Comparison of ENCODE assay signal across 32 cellular contexts in the genomic region with DNA sequence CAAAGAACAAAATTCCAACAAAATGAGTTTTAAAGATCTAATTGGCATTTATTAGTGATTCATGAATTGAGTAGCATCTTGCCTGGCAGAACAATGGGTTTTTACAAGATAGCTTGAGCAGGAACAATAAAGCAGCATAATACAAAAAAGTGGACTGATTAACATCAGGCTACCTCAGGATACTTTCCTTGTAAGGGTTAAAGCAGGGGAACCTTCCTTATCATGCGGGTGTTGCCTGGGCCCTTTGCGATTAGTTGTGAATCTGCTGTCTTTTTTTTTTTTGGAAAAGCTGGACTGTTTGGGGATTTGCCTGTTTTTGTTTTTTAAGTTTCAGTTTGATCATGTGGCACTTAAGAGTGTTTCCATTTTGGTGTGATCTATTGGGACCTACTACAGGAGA.
"Had no signal": no experiment of that assay in that cellular context is flagged by ENCODE, and none has a peak within 500 bp of the region (broad histone marks: within the 10 kb centered on the region; RNA-seq: fewer than 3 reads in every experiment).

No MANE protein-coding gene starts in this region.

- H3K9me3 Mint-ChIP-seq: activated CD4-positive, alpha-beta memory T cell treated with anti-CD3 and anti-CD28 coated beads for 36 hours; activated CD4-positive, alpha-beta T cell treated with anti-CD3 and anti-CD28 coated beads, Interleukin-2, amount 10 ng/mL, durations not matched to agents 24 days and 14 days; activated naive CD4-positive, alpha-beta T cell treated with anti-CD3 and anti-CD28 coated beads, Interleukin-2, amount 10 ng/mL, durations not matched to agents 7 days and 5 days; activated naive CD4-positive, alpha-beta T cell treated with anti-CD3 and anti-CD28 coated beads, Interleukin-2, amount 50 U/mL, for 72 hours; activated T-helper 1 cell treated with anti-CD3 and anti-CD28 coated beads, Interleukin-12 subunit alpha, Interleukin-12 subunit beta, Interleukin-2, Interleukin-4 antibody, amounts not matched to agents 30 ng/mL and 10 ng/mL and 1 ng/mL, durations not matched to agents 14 hours and 24 hours and 36 hours; activated T-helper 2 cell treated with anti-CD3 and anti-CD28 coated beads, Interferon-gamma antibody, Interleukin-2, Interleukin-4, amounts not matched to agents 10 μg/mL and 5 μg/mL and 100 μg/mL, durations not matched to agents 14 hours and 24 hours and 36 hours; T-helper 2 cell treated with Interferon-gamma antibody and Interleukin-4, amounts not matched to agents 5 μg/mL and 100 μg/mL, for 36 hours had no signal

- H3K27me3 Mint-ChIP-seq: activated CD4-positive, alpha-beta memory T cell treated with anti-CD3 and anti-CD28 coated beads for 36 hours; activated CD4-positive, alpha-beta T cell treated with anti-CD3 and anti-CD28 coated beads for 36 hours; activated CD8-positive, alpha-beta memory T cell treated with anti-CD3 and anti-CD28 coated beads, Interleukin-2, amount 10 ng/mL, durations not matched to agents 7 days and 5 days; activated naive CD4-positive, alpha-beta T cell treated with anti-CD3 and anti-CD28 coated beads, Interleukin-2, amount 10 ng/mL, durations not matched to agents 7 days and 5 days had no signal

- H3K4me3 ChIP-seq: adrenal gland, body of pancreas, esophagus squamous epithelium, gastroesophageal sphincter had no signal

- ATAC-seq: activated CD4-positive, alpha-beta T cell treated with anti-CD3 and anti-CD28 coated beads for 36 hours; activated CD8-positive, alpha-beta memory T cell treated with anti-CD3 and anti-CD28 coated beads, Interleukin-2, amount 10 ng/mL, durations not matched to agents 7 days and 5 days; activated CD8-positive, alpha-beta T cell treated with anti-CD3 and anti-CD28 coated beads, Interleukin-2, amount 10 ng/mL, durations not matched to agents 7 days and 5 days; activated naive CD4-positive, alpha-beta T cell treated with anti-CD3 and anti-CD28 coated beads, Interleukin-2, amount 50 U/mL, for 72 hours; body of pancreas; gastroesophageal sphincter; T-helper 17 cell had no signal

- H3K36me3 Mint-ChIP-seq: activated CD4-positive, alpha-beta memory T cell treated with anti-CD3 and anti-CD28 coated beads for 36 hours; activated CD8-positive, alpha-beta memory T cell treated with anti-CD3 and anti-CD28 coated beads, Interleukin-2, amount 10 ng/mL, durations not matched to agents 7 days and 5 days; activated naive CD4-positive, alpha-beta T cell treated with anti-CD3 and anti-CD28 coated beads, Interleukin-2, amount 10 ng/mL, durations not matched to agents 7 days and 5 days; activated naive CD4-positive, alpha-beta T cell treated with anti-CD3 and anti-CD28 coated beads, Interleukin-2, amount 50 U/mL, for 72 hours had no signal

- H3K4me1 ChIP-seq: adrenal gland, body of pancreas had no signal

- H3K27ac Mint-ChIP-seq: activated CD4-positive, alpha-beta memory T cell treated with anti-CD3 and anti-CD28 coated beads for 36 hours; activated CD4-positive, alpha-beta T cell treated with anti-CD3 and anti-CD28 coated beads for 36 hours; activated CD4-positive, alpha-beta T cell treated with anti-CD3 and anti-CD28 coated beads, Interleukin-2, amount 10 ng/mL, durations not matched to agents 24 days and 14 days; activated CD8-positive, alpha-beta memory T cell treated with anti-CD3 and anti-CD28 coated beads, Interleukin-2, amount 10 ng/mL, durations not matched to agents 7 days and 5 days; activated CD8-positive, alpha-beta T cell treated with anti-CD3 and anti-CD28 coated beads, Interleukin-2, amount 10 ng/mL, durations not matched to agents 7 days and 5 days; activated naive CD4-positive, alpha-beta T cell treated with anti-CD3 and anti-CD28 coated beads, Interleukin-2, amount 10 ng/mL, durations not matched to agents 7 days and 5 days; activated T-helper 1 cell treated with anti-CD3 and anti-CD28 coated beads, Interleukin-12 subunit alpha, Interleukin-12 subunit beta, Interleukin-2, Interleukin-4 antibody, amounts not matched to agents 30 ng/mL and 10 ng/mL and 1 ng/mL, durations not matched to agents 14 hours and 24 hours and 36 hours; activated T-helper 2 cell treated with anti-CD3 and anti-CD28 coated beads, Interferon-gamma antibody, Interleukin-2, Interleukin-4, amounts not matched to agents 10 μg/mL and 5 μg/mL and 100 μg/mL, durations not matched to agents 14 hours and 24 hours and 36 hours; T-helper 17 cell; T-helper 2 cell treated with Interferon-gamma antibody and Interleukin-4, amounts not matched to agents 5 μg/mL and 100 μg/mL, for 36 hours had no signal

- DNase-seq: activated CD4-positive, alpha-beta memory T cell treated with anti-CD3 and anti-CD28 coated beads for 36 hours; activated CD4-positive, alpha-beta T cell treated with anti-CD3 and anti-CD28 coated beads for 36 hours; activated CD4-positive, alpha-beta T cell treated with anti-CD3 and anti-CD28 coated beads, Interleukin-2, amount 10 ng/mL, durations not matched to agents 24 days and 14 days; activated CD4-positive, CD25-positive, alpha-beta regulatory T cell; activated CD4-positive, CD25-positive, alpha-beta regulatory T cell treated with anti-CD3 and anti-CD28 coated beads, Interleukin-2, amount 50 U/mL, for 72 hours; activated CD8-positive, alpha-beta memory T cell treated with anti-CD3 and anti-CD28 coated beads, Interleukin-2, amount 10 ng/mL, durations not matched to agents 7 days and 5 days; activated CD8-positive, alpha-beta memory T cell treated with anti-CD3 and anti-CD28 coated beads, Interleukin-2, amount 50 U/mL, for 4 hours; activated CD8-positive, alpha-beta T cell treated with anti-CD3 and anti-CD28 coated beads, Interleukin-2, amount 10 ng/mL, durations not matched to agents 7 days and 5 days; activated gamma-delta T cell; activated naive CD4-positive, alpha-beta T cell; activated naive CD4-positive, alpha-beta T cell treated with anti-CD3 and anti-CD28 coated beads, Interleukin-2, amount 10 ng/mL, durations not matched to agents 7 days and 5 days; activated T-cell treated with anti-CD3 and anti-CD28 coated beads, Interleukin-2, amount 50 U/mL, for 1 hour; activated T-cell treated with anti-CD3 and anti-CD28 coated beads, Interleukin-2, amount 50 U/mL, for 48 hours; adrenal gland; amygdala; aorta; body of pancreas; caudate nucleus; effector CD8-positive, alpha-beta T cell; esophagus squamous epithelium; foreskin melanocyte; head of caudate nucleus; T-helper 1 cell; T-helper 17 cell; T1000; WERI-Rb-1 had no signal

- H3K36me3 ChIP-seq: adrenal gland, esophagus squamous epithelium, gastroesophageal sphincter, WERI-Rb-1 had no signal

- H3K4me3 Mint-ChIP-seq: activated CD4-positive, alpha-beta memory T cell treated with anti-CD3 and anti-CD28 coated beads for 36 hours; activated CD4-positive, alpha-beta T cell treated with anti-CD3 and anti-CD28 coated beads for 36 hours; activated CD4-positive, alpha-beta T cell treated with anti-CD3 and anti-CD28 coated beads, Interleukin-2, amount 10 ng/mL, durations not matched to agents 24 days and 14 days; activated CD8-positive, alpha-beta memory T cell treated with anti-CD3 and anti-CD28 coated beads, Interleukin-2, amount 10 ng/mL, durations not matched to agents 7 days and 5 days; activated CD8-positive, alpha-beta T cell treated with anti-CD3 and anti-CD28 coated beads, Interleukin-2, amount 10 ng/mL, durations not matched to agents 7 days and 5 days; activated naive CD4-positive, alpha-beta T cell treated with anti-CD3 and anti-CD28 coated beads, Interleukin-2, amount 10 ng/mL, durations not matched to agents 7 days and 5 days; activated T-helper 1 cell treated with anti-CD3 and anti-CD28 coated beads, Interleukin-12 subunit alpha, Interleukin-12 subunit beta, Interleukin-2, Interleukin-4 antibody, amounts not matched to agents 30 ng/mL and 10 ng/mL and 1 ng/mL, durations not matched to agents 14 hours and 24 hours and 36 hours; T-helper 17 cell; T-helper 2 cell treated with Interferon-gamma antibody and Interleukin-4, amounts not matched to agents 5 μg/mL and 100 μg/mL, for 36 hours had no signal

- H3K27ac ChIP-seq: adrenal gland, body of pancreas, epithelial cell of prostate, esophagus squamous epithelium, gastroesophageal sphincter, WERI-Rb-1 had no signal

- H3K27me3 ChIP-seq: adrenal gland, body of pancreas, esophagus squamous epithelium, gastroesophageal sphincter had no signal

- H3K9me3 ChIP-seq: adrenal gland, body of pancreas, esophagus squamous epithelium, gastroesophageal sphincter had no signal
